In genomic region chr3:128488636-128488994, GRCh38 we compare ENCODE assay signal across 9 cellular contexts. TPM values are rescaled to one million over a fixed set of nuclear protein-coding genes. Genes with fewer than 3 reads are reported as not detected.
DNase-seq lines count a peak whose midpoint lies in the region; ATAC-seq and TF ChIP-seq lines count a peak whose summit lies in the region.
"Had no signal": no experiment of that assay in that cellular context is flagged by ENCODE, and none has a peak within 500 bp of the region (broad histone marks: within the 10 kb centered on the region; RNA-seq: fewer than 3 reads in every experiment).

No MANE protein-coding gene starts in this region.

- peaks cover 23% of the 10 kb centered on the region; the same call in 1 of the 2 replicates for H3K27me3 ChIP-seq in SK-N-SH (ENCODE audit: insufficient read depth)
- H3K27me3 ChIP-seq in SJSA1 (replicated peaks): no peaks in the 10 kb centered on the region

- H3K4me3 ChIP-seq in SK-N-SH (ENCODE audit: low read depth in 2 of 2, low read length in 1 of 2) (peak overlapping the region; percentile 75 to 77; a peak in 3 of 4 replicates), SJSA1 (peak overlapping the region; percentile 84), fibroblast of villous mesenchyme (ENCODE audit: low read depth, low read length) (peak overlapping the region; percentile 85)

- H3K4me3 Mint-ChIP-seq in stimulated activated naive CD8-positive, alpha-beta T cell treated with anti-CD3 and anti-CD28 coated beads, Interleukin-15, amount 100 ng/mL, for 72 hours: peak overlapping the region; percentile 84 to 85

- H3K27ac ChIP-seq in SK-N-SH (ENCODE audit: low read depth in 2 of 2, low read length in 1 of 2) (peak overlapping the region; percentile 36 to 97), SJSA1 (peak overlapping the region; percentile 94)

- H3K9me2 ChIP-seq in SK-N-SH: no peaks in the 10 kb centered on the region

- peaks cover under 1 to 4% of the 10 kb centered on the region in 2 experiments for H3K36me3 ChIP-seq in SK-N-SH (replicated peaks in 1 of 2; ENCODE audit: control insufficient read depth in 1 of 2, insufficient read depth in 2 of 2, low read length in 1 of 2)
- peaks cover 55% of the 10 kb centered on the region for H3K36me3 ChIP-seq in SJSA1

- peaks cover 75% of the 10 kb centered on the region for H3K4me1 Mint-ChIP-seq in stimulated activated naive CD8-positive, alpha-beta T cell treated with anti-CD3 and anti-CD28 coated beads, Interleukin-15, amount 100 ng/mL, for 72 hours

- peaks cover under 1 to 9% of the 10 kb centered on the region in 2 experiments; a peak in 3 of 4 replicates for H3K4me1 ChIP-seq in SK-N-SH (ENCODE audit: control insufficient read depth in 1 of 2, insufficient read depth in 2 of 2, low read depth in 1 of 2, low read length in 1 of 2)
- H3K4me1 ChIP-seq in SJSA1 (replicated peaks): peaks cover 50% of the 10 kb centered on the region

- H3K27ac Mint-ChIP-seq in stimulated activated naive CD8-positive, alpha-beta T cell treated with anti-CD3 and anti-CD28 coated beads, Interleukin-15, amount 100 ng/mL, for 72 hours: peak overlapping the region in 1 of 2 donors; percentile 86

- H3K9me3 ChIP-seq in SK-N-SH: no peaks in the 10 kb centered on the region
- peaks cover 2% of the 10 kb centered on the region for H3K9me3 ChIP-seq in SJSA1 (replicated peaks)

- TF ChIP-seq EP300 in SK-N-SH (IDR thresholded peaks at IDR 0.05; ENCODE audit: borderline replicate concordance in 1 of 2, low read depth in 1 of 2, low read length in 1 of 2): no peak

- 15% methylated on average over 7 of the region's 21 CpGs for WGBS in SK-N-SH (ENCODE audit: low lambda C conversion rate)

- H2AFZ ChIP-seq in SK-N-SH (ENCODE audit: low read depth): peak overlapping the region; percentile 88

- H3K4me2 ChIP-seq in SK-N-SH: peak overlapping the region; percentile 99

- POLR2A ChIA-PET in SK-N-SH (lab: Yijun Ruan, JAX): interaction anchor here (0.8 to 5.7 kb wide), 12 partner anchors 7 to 318 kb away, joined by 3 to 66 read pairs (median 6); no protein-coding TSS in a partner anchor

- no peak for TF ChIP-seq RAD21 in SK-N-SH (IDR thresholded peaks at IDR 0.05; ENCODE audit: low read length)

- H3K27me3 Mint-ChIP-seq in stimulated activated naive CD8-positive, alpha-beta T cell treated with anti-CD3 and anti-CD28 coated beads, Interleukin-15, amount 100 ng/mL, for 72 hours: peaks cover 96% of the 10 kb centered on the region

- H3K79me2 ChIP-seq in SK-N-SH (ENCODE audit: insufficient read depth): peaks cover 34% of the 10 kb centered on the region

- no peaks in the 10 kb centered on the region for H3K9me3 Mint-ChIP-seq in stimulated activated naive CD8-positive, alpha-beta T cell treated with anti-CD3 and anti-CD28 coated beads, Interleukin-15, amount 100 ng/mL, for 72 hours

- H4K20me1 ChIP-seq in SK-N-SH (ENCODE audit: insufficient read depth): peaks cover 19% of the 10 kb centered on the region; the same call in 1 of the 2 replicates

- CTCF ChIA-PET in SK-N-SH (lab: Yijun Ruan, JAX): interaction anchor here (0.8 to 13.1 kb wide), 8 partner anchors 13 to 182 kb away, joined by 3 to 177 read pairs (median 3); no protein-coding TSS in a partner anchor

- DNase-seq in SK-N-SH (peak; percentile 68), SJSA1 (ENCODE audit: low read depth in 1 of 2, low spot score in 2 of 2) (no peak), fibroblast of villous mesenchyme (ENCODE audit: low read depth) (peak; percentile 27), GOT3 (lab: John Stamatoyannopoulos, UW) (no peak), T-helper 9 cell (no peak)
- no peak for DNase-seq in stimulated activated naive CD8-positive, alpha-beta T cell treated with anti-CD3 and anti-CD28 coated beads, Interleukin-15, amount 100 ng/mL, for 72 hours

- TF ChIP-seq CTCF in SK-N-SH (IDR thresholded peaks at IDR 0.05) (no peak), fibroblast of villous mesenchyme (IDR thresholded peaks at IDR 0.05; ENCODE audit: insufficient read depth, low read depth, low read length) (no peak)

- H3F3A ChIP-seq in SK-N-SH (replicated peaks; ENCODE audit: insufficient read depth): no peaks in the 10 kb centered on the region

- ATAC-seq in SK-N-SH treated with all-trans-retinoic acid at 6 μM for 48 hours (no peak), HG02970 (IDR thresholded peaks at IDR 0.05; ENCODE audit: low FRiP score, unreplicated experiment) (no peak)
- ATAC-seq in stimulated activated naive CD8-positive, alpha-beta T cell treated with anti-CD3 and anti-CD28 coated beads, Interleukin-15, amount 100 ng/mL, for 72 hours: peak; percentile 15

- peak overlapping the region; percentile 80; the same call in 1 of the 2 replicates for H3K9ac ChIP-seq in SK-N-SH

TF ChIP-seq in SK-N-SH, 30 proteins besides CTCF, POLR2A, EP300 and RAD21:
- TF ChIP-seq FOXJ3 (CRISPR knock-in tag; IDR thresholded peaks at IDR 0.05): no peak

TF ChIP-seq in SK-N-SH treated with all-trans-retinoic acid at 6 μM for 48 hours, 23 proteins besides CTCF, POLR2A, EP300 and RAD21:
- TF ChIP-seq ISL1 (CRISPR knock-in tag; IDR thresholded peaks at IDR 0.05) (no peak), POU6F1 (CRISPR knock-in tag; IDR thresholded peaks at IDR 0.05; ENCODE audit: borderline replicate concordance, low read depth) (no peak), PATZ1 (CRISPR knock-in tag; IDR thresholded peaks at IDR 0.05; ENCODE audit: borderline replicate concordance) (no peak), ZFP30 (CRISPR knock-in tag; IDR thresholded peaks at IDR 0.05) (no peak), SNAI2 (CRISPR knock-in tag; IDR thresholded peaks at IDR 0.05) (no peak), TOX (CRISPR knock-in tag; IDR thresholded peaks at IDR 0.05; ENCODE audit: borderline replicate concordance) (no peak), RARB (CRISPR knock-in tag; IDR thresholded peaks at IDR 0.05) (no peak), ZNF565 (CRISPR knock-in tag; conservative IDR thresholded peaks at IDR 0.05; ENCODE audit: low read depth) (no peak), TCF4 (CRISPR knock-in tag; IDR thresholded peaks at IDR 0.05; ENCODE audit: borderline replicate concordance) (no peak), ARNTL (CRISPR knock-in tag; IDR thresholded peaks at IDR 0.05; ENCODE audit: borderline replicate concordance, low read depth) (no peak), OSR1 (CRISPR knock-in tag; IDR thresholded peaks at IDR 0.05) (no peak), CSRNP3 (CRISPR knock-in tag; IDR thresholded peaks at IDR 0.05) (no peak), PPARA (CRISPR knock-in tag; IDR thresholded peaks at IDR 0.05; ENCODE audit: borderline replicate concordance) (no peak), ZC3H10 (CRISPR knock-in tag; IDR thresholded peaks at IDR 0.05) (no peak), ESRRG (CRISPR knock-in tag; IDR thresholded peaks at IDR 0.05) (no peak), ZNF8 (CRISPR knock-in tag; IDR thresholded peaks at IDR 0.05) (no peak), CSDC2 (CRISPR knock-in tag; IDR thresholded peaks at IDR 0.05) (no peak), ZFP3 (CRISPR knock-in tag; IDR thresholded peaks at IDR 0.05) (no peak)

RNA-seq across cellular contexts. Expression of gene GATA2, which starts 4.4 kb away (rescaled TPM):
- polyA plus RNA-seq in SK-N-SH (2012; rRNA removed): 5.5 and 6.8 TPM in 2 replicates
- 7.0 and 13.4 TPM in 2 replicates for polyA plus RNA-seq in SK-N-SH (2012; cell fraction: cytosol; rRNA removed)
- polyA plus RNA-seq in SK-N-SH (2012; cell fraction: nucleus; rRNA removed): 10.6 and 18.0 TPM in 2 replicates
- total RNA-seq in SJSA1 (2014; rRNA removed; shearing (Covaris generic)): 14.9 and 15.5 TPM in 2 replicates
- total RNA-seq in fibroblast of villous mesenchyme: 26.7 and 41.0 TPM in 2 replicates

RNA-seq across cellular contexts. Expression of gene DNAJB8, which starts 21.9 kb away (rescaled TPM):
- polyA plus RNA-seq in SK-N-SH (2012; rRNA removed): not detected in 2 replicates
- not detected in 2 replicates for polyA plus RNA-seq in SK-N-SH (2012; cell fraction: cytosol; rRNA removed)
- not detected in 2 replicates for polyA plus RNA-seq in SK-N-SH (2012; cell fraction: nucleus; rRNA removed)
- not detected in 2 replicates for total RNA-seq in SJSA1 (2014; rRNA removed; shearing (Covaris generic))
- not detected in 2 replicates for total RNA-seq in fibroblast of villous mesenchyme
- total RNA-seq: SK-MEL-5 had no signal

Comparison
In these comparisons a context has a peak if more than half of its experiments do, and no peak if none do; other contexts are left out.
1. DNase-seq: peak in SK-N-SH (single experiment) and fibroblast of villous mesenchyme (single experiment); none in SJSA1 (0 of 2), stimulated activated naive CD8-positive, alpha-beta T cell treated with anti-CD3 and anti-CD28 coated beads, Interleukin-15, amount 100 ng/mL, for 72 hours (0 of 2), GOT3 (single experiment) and T-helper 9 cell (single experiment).
2. Peak in every context shown above with its lines, with median percentiles within 50 percentile points of each other: H3K4me3 ChIP-seq.